17 cellular contexts compared by ENCODE assay signal in the genomic region with DNA sequence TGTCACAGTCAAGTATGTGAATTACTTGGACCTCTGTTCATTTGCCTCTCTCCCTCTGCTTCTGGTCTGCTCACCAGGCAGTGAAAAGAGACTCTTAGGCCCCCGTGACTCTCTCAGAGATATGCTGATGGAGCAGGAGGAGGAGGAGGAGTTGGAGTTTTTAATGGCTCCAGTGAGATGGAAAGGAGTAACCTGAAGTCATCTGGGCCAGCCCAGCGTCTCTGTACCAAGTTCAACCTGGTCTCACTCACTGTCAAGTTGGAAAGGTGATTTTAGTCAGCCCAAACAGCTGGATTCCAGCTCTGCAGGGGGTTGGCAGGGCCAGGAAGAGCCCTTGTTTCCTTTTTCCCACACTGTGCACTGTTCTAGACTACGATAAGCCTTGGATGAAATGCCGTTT. TPM values are rescaled to one million over a fixed set of nuclear protein-coding genes. Genes with fewer than 3 reads are reported as not detected.
DNase-seq lines count a peak whose midpoint lies in the region; ATAC-seq and TF ChIP-seq lines count a peak whose summit lies in the region.
"Had no signal": no experiment of that assay in that cellular context is flagged by ENCODE, and none has a peak within 500 bp of the region (broad histone marks: within the 10 kb centered on the region; RNA-seq: fewer than 3 reads in every experiment).

No MANE protein-coding gene starts in this region.

- H3K36me3 Mint-ChIP-seq in chondrocyte (ENCODE audit: low read depth) (peaks cover 17% of the 10 kb centered on the region), memory B cell (peaks cover 16% of the 10 kb centered on the region), type B pancreatic cell (peaks cover 23% of the 10 kb centered on the region)

- H3K4me3 Mint-ChIP-seq in chondrocyte (ENCODE audit: unreplicated experiment) (no peak overlapping the region), memory B cell (no peak overlapping the region), type B pancreatic cell (no peak overlapping the region)
- H3K4me3 Mint-ChIP-seq: activated naive CD4-positive, alpha-beta T cell treated with anti-CD3 and anti-CD28 coated beads, Interleukin-2, amount 10 ng/mL, durations not matched to agents 7 days and 5 days had no signal

- intact Hi-C loops in Right ventricle myocardium inferior (cut with DNase I), result no loop called here

- no peaks in the 10 kb centered on the region for H3K27me3 ChIP-seq in right atrium auricular region
- H3K27me3 ChIP-seq: foreskin keratinocyte, tibial nerve had no signal

- H3K4me1 ChIP-seq in right atrium auricular region, result peaks cover 0 to 25% of the 10 kb centered on the region in 2 donors
- H3K4me1 ChIP-seq: foreskin keratinocyte had no signal

- H3K9me3 ChIP-seq in right atrium auricular region, result no peaks in the 10 kb centered on the region
- H3K9me3 ChIP-seq: tibial nerve had no signal

- no peak for TF ChIP-seq CTCF in right atrium auricular region (IDR thresholded peaks at IDR 0.05)
- no peak for TF ChIP-seq CTCF in chondrocyte (IDR thresholded peaks at IDR 0.05)
- TF ChIP-seq CTCF in type B pancreatic cell (conservative IDR thresholded peaks at IDR 0.05), result no peak

- H3K4me1 Mint-ChIP-seq in chondrocyte (ENCODE audit: low read depth) (peaks cover 32% of the 10 kb centered on the region), memory B cell (peaks cover 6% of the 10 kb centered on the region), type B pancreatic cell (ENCODE audit: unreplicated experiment) (peaks cover 6% of the 10 kb centered on the region)

- H3K27ac Mint-ChIP-seq in chondrocyte (ENCODE audit: unreplicated experiment), result peak overlapping the region; percentile 78
- H3K27ac Mint-ChIP-seq in memory B cell, result peak overlapping the region; percentile 83
- H3K27ac Mint-ChIP-seq in type B pancreatic cell, result no peak overlapping the region

- no peaks in the 10 kb centered on the region for H3K9me3 Mint-ChIP-seq in chondrocyte (ENCODE audit: low read depth)
- H3K9me3 Mint-ChIP-seq in memory B cell, result no peaks in the 10 kb centered on the region
- H3K9me3 Mint-ChIP-seq in type B pancreatic cell, result no peaks in the 10 kb centered on the region
- H3K9me3 Mint-ChIP-seq: activated naive CD4-positive, alpha-beta T cell treated with anti-CD3 and anti-CD28 coated beads, Interleukin-2, amount 10 ng/mL, durations not matched to agents 7 days and 5 days had no signal

- DNase-seq in right atrium auricular region (ENCODE audit: low spot score) (peak; percentile 32), Right ventricle myocardium inferior (ENCODE audit: missing footprints) (no peak), chondrocyte (ENCODE audit: low spot score) (no peak), memory B cell (ENCODE audit: low spot score in 2 of 2) (no peak), type B pancreatic cell (ENCODE audit: extremely low spot score, unreplicated experiment) (peak; percentile 37), kidney glomerular epithelial cell (lab: John Stamatoyannopoulos, UW) (no peak), NCI-H1048 (lab: John Stamatoyannopoulos, UW) (no peak)
- DNase-seq: activated CD4-positive, alpha-beta T cell treated with anti-CD3 and anti-CD28 coated beads for 48 hours; activated naive CD4-positive, alpha-beta T cell treated with anti-CD3 and anti-CD28 coated beads, Interleukin-2, amount 10 ng/mL, durations not matched to agents 7 days and 5 days; foreskin keratinocyte; Kasumi-1; NCI-H1092; NCI-H2081 treated with DMSO at 0.1 percent for 48 hours; NCI-H524; RPMI8226 had no signal

- peaks cover 53% of the 10 kb centered on the region for H3K36me3 ChIP-seq in right atrium auricular region

- no peak overlapping the region for H3K4me3 ChIP-seq in right atrium auricular region
- H3K4me3 ChIP-seq: tibial nerve had no signal

- ATAC-seq in Right ventricle myocardium inferior (no peak), memory B cell (ENCODE audit: low read depth) (no peak), GM18520 (IDR thresholded peaks at IDR 0.05; ENCODE audit: unreplicated experiment) (no peak)
- ATAC-seq: foreskin keratinocyte had no signal

- H3K27ac ChIP-seq in right atrium auricular region, result no peak overlapping the region
- H3K27ac ChIP-seq: foreskin keratinocyte, tibial nerve had no signal

- H3K27me3 Mint-ChIP-seq in chondrocyte (ENCODE audit: low read depth) (no peaks in the 10 kb centered on the region), memory B cell (no peaks in the 10 kb centered on the region), type B pancreatic cell (no peaks in the 10 kb centered on the region)
- H3K27me3 Mint-ChIP-seq: activated naive CD4-positive, alpha-beta T cell treated with anti-CD3 and anti-CD28 coated beads, Interleukin-2, amount 10 ng/mL, durations not matched to agents 7 days and 5 days had no signal

RNA-seq across cellular contexts. Expression of gene SH2B3, which starts 48.6 kb away (rescaled TPM):
- total RNA-seq in right atrium auricular region (10 to 100 TPM; 42.6 to 47.4 TPM), Right ventricle myocardium inferior (43.7 TPM), chondrocyte (14.7 to 20.0 TPM (median 18.3 TPM) in 3 replicates), type B pancreatic cell (ENCODE audit: low replicate concordance) (2.4 and 5.2 TPM in 2 replicates)

Comparison
In these comparisons a context has a peak if more than half of its experiments do, and no peak if none do; other contexts are left out.
1. DNase-seq: peak in right atrium auricular region (single experiment) and type B pancreatic cell (single experiment); none in Right ventricle myocardium inferior (single experiment), chondrocyte (single experiment), memory B cell (0 of 2), kidney glomerular epithelial cell (single experiment) and NCI-H1048 (single experiment).